ENCODE assay signal across 8 cellular contexts in genomic region chr17:60599220-60599619, GRCh38. TPM values are rescaled to one million over a fixed set of nuclear protein-coding genes. Genes with fewer than 3 reads are reported as not detected.
DNase-seq lines count a peak whose midpoint lies in the region; ATAC-seq and TF ChIP-seq lines count a peak whose summit lies in the region.

No MANE protein-coding gene starts in this region.

- peak overlapping the region; percentile 93 to 98 (median 98) for H3K4me3 Mint-ChIP-seq in CD4-positive, CD25-positive, alpha-beta regulatory T cell

- H3K27ac ChIP-seq in CD4-positive, CD25-positive, alpha-beta regulatory T cell (ENCODE audit: insufficient read depth, low read length, poor library complexity, severe bottlenecking), result peak overlapping the region; percentile 91
- H3K27ac ChIP-seq in left lung, result peak overlapping the region; percentile 98
- H3K27ac ChIP-seq in thymus (ENCODE audit: low read depth), result no peak overlapping the region

- intact Hi-C loops in left lung (cut with DNase I), result no loop called here

- no peaks in the 10 kb centered on the region for H3K36me3 Mint-ChIP-seq in CD4-positive, CD25-positive, alpha-beta regulatory T cell

- no peaks in the 10 kb centered on the region for H3K9me3 Mint-ChIP-seq in CD4-positive, CD25-positive, alpha-beta regulatory T cell

- no peaks in the 10 kb centered on the region for H3K9me3 ChIP-seq in CD4-positive, CD25-positive, alpha-beta regulatory T cell (ENCODE audit: control insufficient read depth in 2 of 2, low read length in 2 of 2)
- H3K9me3 ChIP-seq in adipocyte (ENCODE audit: control insufficient read depth, low read length) (no peaks in the 10 kb centered on the region), left lung (no peaks in the 10 kb centered on the region), thymus (ENCODE audit: control insufficient read depth) (no peaks in the 10 kb centered on the region)

- no peaks in the 10 kb centered on the region for H3K36me3 ChIP-seq in CD4-positive, CD25-positive, alpha-beta regulatory T cell (ENCODE audit: control insufficient read depth, insufficient read depth, low read length)
- H3K36me3 ChIP-seq in adipocyte (ENCODE audit: control insufficient read depth, insufficient read depth, low read length, severe bottlenecking) (no peaks in the 10 kb centered on the region), left lung (no peaks in the 10 kb centered on the region), thymus (ENCODE audit: control insufficient read depth, insufficient read depth) (no peaks in the 10 kb centered on the region)

- peaks cover 39% of the 10 kb centered on the region for H3K4me1 ChIP-seq in CD4-positive, CD25-positive, alpha-beta regulatory T cell (ENCODE audit: control insufficient read depth, insufficient read depth, low read length, poor library complexity, severe bottlenecking)
- peaks cover 19% of the 10 kb centered on the region for H3K4me1 ChIP-seq in adipocyte (ENCODE audit: control insufficient read depth, insufficient read depth, low read length)
- peaks cover 0 to 41% of the 10 kb centered on the region in 2 donors for H3K4me1 ChIP-seq in left lung
- H3K4me1 ChIP-seq in thymus (ENCODE audit: control insufficient read depth, insufficient read depth, low read length), result peaks cover 7% of the 10 kb centered on the region

- no peak for DNase-seq in CD4-positive, CD25-positive, alpha-beta regulatory T cell
- no peak for DNase-seq in HFF-Myc (ENCODE audit: extremely low read depth, low read depth)
- DNase-seq in adipocyte (ENCODE audit: low read depth), result no peak
- no peak for DNase-seq in left lung
- no peak for DNase-seq in activated CD4-positive, CD25-positive, alpha-beta regulatory T cell treated with anti-CD3 and anti-CD28 coated beads, Interleukin-2, amount 50 U/mL, for 72 hours
- DNase-seq in GF-D8 (lab: John Stamatoyannopoulos, UW), result no peak

- H3K9ac ChIP-seq in adipocyte (ENCODE audit: low read length), result peak overlapping the region; percentile 85

- peaks cover 3% of the 10 kb centered on the region for H3K27me3 Mint-ChIP-seq in CD4-positive, CD25-positive, alpha-beta regulatory T cell

- peak overlapping the region; percentile 95 to 98 (median 96) for H3K27ac Mint-ChIP-seq in CD4-positive, CD25-positive, alpha-beta regulatory T cell

- peaks cover 21 to 41% (median 34%) of the 10 kb centered on the region in 4 donors for H3K4me1 Mint-ChIP-seq in CD4-positive, CD25-positive, alpha-beta regulatory T cell

- ATAC-seq in CD4-positive, CD25-positive, alpha-beta regulatory T cell (ENCODE audit: low read depth in 2 of 2), result peak; percentile 1 to 2
- ATAC-seq in left lung, result no peak
- no peak for ATAC-seq in HG03432 (IDR thresholded peaks at IDR 0.05; ENCODE audit: unreplicated experiment)

- peak overlapping the region; percentile 97 for H3K4me3 ChIP-seq in CD4-positive, CD25-positive, alpha-beta regulatory T cell (ENCODE audit: low read depth, low read length)
- H3K4me3 ChIP-seq in HFF-Myc (replicated peaks; ENCODE audit: low read depth, low read length) (peak overlapping the region; percentile 72), adipocyte (ENCODE audit: low read length) (peak overlapping the region; percentile 94), left lung (peak overlapping the region; percentile 55 to 97), thymus (ENCODE audit: low read length) (peak overlapping the region; percentile 95)

- WGBS in thymus, result 2% methylated on average over 17 of the region's 17 CpGs

- TF ChIP-seq CTCF in HFF-Myc (IDR thresholded peaks at IDR 0.05; ENCODE audit: low read depth, low read length, missing control alignments) (no peak), left lung (IDR thresholded peaks at IDR 0.05) (no peak)

- no peaks in the 10 kb centered on the region for H3K27me3 ChIP-seq in CD4-positive, CD25-positive, alpha-beta regulatory T cell (ENCODE audit: control insufficient read depth, insufficient read depth, low read length)
- no peaks in the 10 kb centered on the region for H3K27me3 ChIP-seq in adipocyte (replicated peaks; ENCODE audit: control insufficient read depth, insufficient read depth, low read length)
- no peaks in the 10 kb centered on the region for H3K27me3 ChIP-seq in left lung
- H3K27me3 ChIP-seq in thymus (ENCODE audit: control insufficient read depth, insufficient read depth), result no peaks in the 10 kb centered on the region

RNA-seq across cellular contexts. Expression of gene PPM1D, which starts 0.8 kb away (rescaled TPM):
- 29.6 TPM for total RNA-seq in CD4-positive, CD25-positive, alpha-beta regulatory T cell
- polyA plus RNA-seq in CD4-positive, CD25-positive, alpha-beta regulatory T cell, result 10 to 100 TPM in 3 of 4 donors, 1 to 10 TPM in 1; 9.5 to 15.5 (median 12.1) TPM
- 10 to 100 TPM; 17.1 to 20.3 TPM for total RNA-seq in left lung
- 6.5 TPM for polyA plus RNA-seq in thymus

Comparison
In these comparisons a context has a peak if more than half of its experiments do, and no peak if none do; other contexts are left out.
1. ATAC-seq: peak in CD4-positive, CD25-positive, alpha-beta regulatory T cell (2 of 2); none in left lung (single experiment) and HG03432 (single experiment).
2. Peak in every context shown above with its lines, with median percentiles within 50 percentile points of each other: H3K4me3 ChIP-seq.